ENCODE assay signal across 8 cellular contexts in the genomic region with DNA sequence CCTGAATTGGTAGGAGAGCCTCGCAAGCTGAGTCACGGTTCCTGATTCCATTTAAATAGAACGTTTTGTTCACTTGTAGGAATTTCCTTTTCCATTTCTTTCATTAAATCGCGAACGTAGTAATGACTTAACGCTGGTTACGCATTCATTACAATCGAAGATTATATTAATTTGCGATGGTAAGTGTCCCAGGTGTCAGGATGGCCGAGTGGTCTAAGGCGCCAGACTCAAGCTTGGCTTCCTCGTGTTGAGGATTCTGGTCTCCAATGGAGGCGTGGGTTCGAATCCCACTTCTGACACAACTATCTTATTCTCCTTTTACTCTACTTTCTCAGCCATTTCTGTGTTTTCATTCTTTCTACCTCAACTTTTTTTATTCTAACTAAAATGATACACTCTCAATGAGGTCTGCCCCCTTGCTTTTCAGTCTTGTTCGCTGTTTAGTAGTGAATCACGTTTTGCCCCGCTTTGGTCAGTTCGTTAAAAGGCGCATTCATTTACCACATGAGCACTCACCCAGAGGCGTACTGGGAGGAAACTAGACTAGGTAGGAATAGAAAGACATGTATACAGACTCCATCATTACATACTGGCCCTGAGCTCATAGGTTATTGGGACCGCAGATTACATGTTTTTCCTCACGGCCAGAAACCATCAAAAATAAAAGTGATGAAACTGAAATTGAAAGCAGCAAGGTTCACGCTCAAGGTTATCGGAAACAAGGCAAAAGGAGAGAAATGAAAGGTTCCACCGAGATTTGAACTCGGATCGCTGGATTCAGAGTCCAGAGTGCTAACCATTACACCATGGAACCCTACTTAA. TPM values are rescaled to one million over a fixed set of nuclear protein-coding genes. Genes with fewer than 3 reads are reported as not detected.
A peak's percentile ranks its signal among the peaks of the same experiment; 100 is the strongest.
DNase-seq lines count a peak whose midpoint lies in the region; ATAC-seq and TF ChIP-seq lines count a peak whose summit lies in the region.

No MANE protein-coding gene starts in this region.

- H3K9me3 Mint-ChIP-seq in IgD-negative memory B cell: peaks cover 0 to 4% (median 2%) of the 10 kb centered on the region in 3 donors
- no peaks in the 10 kb centered on the region for H3K9me3 Mint-ChIP-seq in activated T-helper 1 cell treated with anti-CD3 and anti-CD28 coated beads, Interleukin-12 subunit alpha, Interleukin-12 subunit beta, Interleukin-2, Interleukin-4 antibody, amounts not matched to agents 30 ng/mL and 10 ng/mL and 1 ng/mL, durations not matched to agents 14 hours and 24 hours and 36 hours
- peaks cover 0 to 10% (median 0%) of the 10 kb centered on the region in 9 donors for H3K9me3 Mint-ChIP-seq in naive thymus-derived CD8-positive, alpha-beta T cell

- peak; percentile 61 for ATAC-seq in GM21528 (IDR thresholded peaks at IDR 0.05; ENCODE audit: low FRiP score, unreplicated experiment)
- peak; percentile 65 to 70 for ATAC-seq in naive thymus-derived CD8-positive, alpha-beta T cell

- H3K27ac Mint-ChIP-seq in IgD-negative memory B cell: peak overlapping the region; percentile 91 to 97 (median 96)
- H3K27ac Mint-ChIP-seq in activated T-helper 1 cell treated with anti-CD3 and anti-CD28 coated beads, Interleukin-12 subunit alpha, Interleukin-12 subunit beta, Interleukin-2, Interleukin-4 antibody, amounts not matched to agents 30 ng/mL and 10 ng/mL and 1 ng/mL, durations not matched to agents 14 hours and 24 hours and 36 hours: peak overlapping the region; percentile 97
- peak overlapping the region; percentile 92 to 99 (median 94) for H3K27ac Mint-ChIP-seq in naive thymus-derived CD8-positive, alpha-beta T cell

- POLR2A ChIA-PET in naive thymus-derived CD8-positive, alpha-beta T cell (lab: Charles Lee): interaction anchor here (1.0 to 11.3 kb wide), 12 partner anchors 18 to 1462 kb away, joined by 3 to 152 read pairs (median 6); partner anchors contain the start of gene TRIM27

- H3K27me3 Mint-ChIP-seq in IgD-negative memory B cell: peaks cover 2% of the 10 kb centered on the region
- H3K27me3 Mint-ChIP-seq in activated T-helper 1 cell treated with anti-CD3 and anti-CD28 coated beads, Interleukin-12 subunit alpha, Interleukin-12 subunit beta, Interleukin-2, Interleukin-4 antibody, amounts not matched to agents 30 ng/mL and 10 ng/mL and 1 ng/mL, durations not matched to agents 14 hours and 24 hours and 36 hours (ENCODE audit: insufficient read depth): peaks cover 10% of the 10 kb centered on the region
- H3K27me3 Mint-ChIP-seq in naive thymus-derived CD8-positive, alpha-beta T cell: peaks cover 0 to 11% (median 0%) of the 10 kb centered on the region in 5 donors

- DNase-seq in COR-L47 (lab: John Stamatoyannopoulos, UW): peak; percentile 79
- peak; percentile 73 for DNase-seq in activated T-helper 1 cell treated with anti-CD3 and anti-CD28 coated beads, Interleukin-12 subunit alpha, Interleukin-12 subunit beta, Interleukin-2, Interleukin-4 antibody, amounts not matched to agents 30 ng/mL and 10 ng/mL and 1 ng/mL, durations not matched to agents 14 hours and 24 hours and 36 hours (ENCODE audit: low spot score)
- DNase-seq in fibroblast of mammary gland (ENCODE audit: low read depth): peak; percentile 89
- DNase-seq in naive thymus-derived CD8-positive, alpha-beta T cell: peak; percentile 41 to 89 (median 84)
- peak; percentile 61 for DNase-seq in stimulated activated naive CD4-positive, alpha-beta T cell treated with Interleukin-2 at 50 U/mL for 16 hours (lab: John Stamatoyannopoulos, UW)

- TF ChIP-seq CTCF in fibroblast of mammary gland (conservative IDR thresholded peaks at IDR 0.05; ENCODE audit: control insufficient read depth, insufficient read depth, low read depth, low read length): no peak

- peak overlapping the region; percentile 88 to 92 (median 90) for H3K4me3 Mint-ChIP-seq in IgD-negative memory B cell
- H3K4me3 Mint-ChIP-seq in activated T-helper 1 cell treated with anti-CD3 and anti-CD28 coated beads, Interleukin-12 subunit alpha, Interleukin-12 subunit beta, Interleukin-2, Interleukin-4 antibody, amounts not matched to agents 30 ng/mL and 10 ng/mL and 1 ng/mL, durations not matched to agents 14 hours and 24 hours and 36 hours: peak overlapping the region; percentile 95
- H3K4me3 Mint-ChIP-seq in naive thymus-derived CD8-positive, alpha-beta T cell: peak overlapping the region; percentile 84 to 98 (median 94)

- peaks cover 26 to 45% (median 36%) of the 10 kb centered on the region in 3 donors for H3K4me1 Mint-ChIP-seq in IgD-negative memory B cell
- peaks cover 59% of the 10 kb centered on the region for H3K4me1 Mint-ChIP-seq in activated T-helper 1 cell treated with anti-CD3 and anti-CD28 coated beads, Interleukin-12 subunit alpha, Interleukin-12 subunit beta, Interleukin-2, Interleukin-4 antibody, amounts not matched to agents 30 ng/mL and 10 ng/mL and 1 ng/mL, durations not matched to agents 14 hours and 24 hours and 36 hours (ENCODE audit: low read depth)
- peaks cover 27 to 61% (median 56%) of the 10 kb centered on the region in 4 donors for H3K4me1 Mint-ChIP-seq in naive thymus-derived CD8-positive, alpha-beta T cell

- peak overlapping the region; percentile 86 for H3K4me3 ChIP-seq in fibroblast of mammary gland (ENCODE audit: control insufficient read depth, low read depth, low read length)

- intact Hi-C loops in activated T-helper 1 cell treated with anti-CD3 and anti-CD28 coated beads, Interleukin-12 subunit alpha, Interleukin-12 subunit beta, Interleukin-2, Interleukin-4 antibody, amounts not matched to agents 30 ng/mL and 10 ng/mL and 1 ng/mL, durations not matched to agents 14 hours and 24 hours and 36 hours (cut with micrococcal nuclease): loop anchor here (1.0 to 5.0 kb wide), 16 partner anchors 18 to 1809 kb away; partner anchors contain the start of gene TRIM27

- no peaks in the 10 kb centered on the region for H3K36me3 Mint-ChIP-seq in IgD-negative memory B cell
- H3K36me3 Mint-ChIP-seq in activated T-helper 1 cell treated with anti-CD3 and anti-CD28 coated beads, Interleukin-12 subunit alpha, Interleukin-12 subunit beta, Interleukin-2, Interleukin-4 antibody, amounts not matched to agents 30 ng/mL and 10 ng/mL and 1 ng/mL, durations not matched to agents 14 hours and 24 hours and 36 hours (ENCODE audit: low read depth): no peaks in the 10 kb centered on the region
- no peaks in the 10 kb centered on the region for H3K36me3 Mint-ChIP-seq in naive thymus-derived CD8-positive, alpha-beta T cell

TF ChIP-seq in PFSK-1, 5 proteins besides CTCF, POLR2A, EP300 and RAD21:
- TF ChIP-seq TAF1 (IDR thresholded peaks at IDR 0.05; ENCODE audit: borderline replicate concordance, insufficient read depth, low read length): peak; percentile 53; the same call in 1 of the 2 replicates
- no peak; the same call in 1 of the 2 replicates for TF ChIP-seq SIN3A (IDR thresholded peaks at IDR 0.05; ENCODE audit: borderline replicate concordance, insufficient read depth, low read length)
- TF ChIP-seq POLR2AphosphoS5 (IDR thresholded peaks at IDR 0.05; ENCODE audit: low read depth, low read length): no peak

RNA-seq across cellular contexts. Expression of gene TRIM27, which starts 17.3 kb away (rescaled TPM):
- polyA plus RNA-seq in IgD-negative memory B cell: 60.1 TPM
- polyA plus RNA-seq in PFSK-1 (2012; ENCODE audit: insufficient read length, low read depth): 76.1 TPM
- total RNA-seq in activated T-helper 1 cell treated with anti-CD3 and anti-CD28 coated beads, Interleukin-12 subunit alpha, Interleukin-12 subunit beta, Interleukin-2, Interleukin-4 antibody, amounts not matched to agents 30 ng/mL and 10 ng/mL and 1 ng/mL, durations not matched to agents 14 hours and 24 hours and 36 hours: 67.2 and 67.4 TPM in 2 replicates
- 10 to 100 TPM; 79.8 to 80.4 TPM for total RNA-seq in naive thymus-derived CD8-positive, alpha-beta T cell
- polyA plus RNA-seq in naive thymus-derived CD8-positive, alpha-beta T cell: 10 to 100 TPM; 37.5 to 71.3 (median 44.2) TPM

Comparison
In these comparisons a context has a peak if more than half of its experiments do, and no peak if none do; other contexts are left out.
1. Peak in every context shown above with its lines: DNase-seq, ATAC-seq and H3K4me3 ChIP-seq.